ENCODE assay signal across 31 cellular contexts in genomic region chr1:152386940-152387339, GRCh38. TPM values are rescaled to one million over a fixed set of nuclear protein-coding genes. Genes with fewer than 3 reads are reported as not detected.
"Had no signal": no experiment of that assay in that cellular context is flagged by ENCODE, and none has a peak within 500 bp of the region (broad histone marks: within the 10 kb centered on the region; RNA-seq: fewer than 3 reads in every experiment).

No MANE protein-coding gene starts in this region.

- ATAC-seq: heart left ventricle; mucosa of descending colon; naive thymus-derived CD8-positive, alpha-beta T cell; psoas muscle; right lobe of liver had no signal

- H3K27ac ChIP-seq: coronary artery, esophagus muscularis mucosa, heart left ventricle, neutrophil, psoas muscle, right lobe of liver, spleen, stomach, thoracic aorta, transverse colon had no signal

- H3K4me3 Mint-ChIP-seq: endodermal cell; naive thymus-derived CD8-positive, alpha-beta T cell had no signal

- FAIRE-seq: endothelial cell of umbilical vein had no signal

- H3K9me3 ChIP-seq: esophagus muscularis mucosa, heart left ventricle, mucosa of descending colon, neutrophil, psoas muscle, right lobe of liver, spleen, stomach, thoracic aorta, transverse colon had no signal

- H3K27me3 ChIP-seq: esophagus muscularis mucosa, right lobe of liver, transverse colon had no signal

- H3K36me3 ChIP-seq: esophagus muscularis mucosa, heart left ventricle, neutrophil, right lobe of liver, spleen, stomach, thoracic aorta, transverse colon had no signal

- H3K4me3 ChIP-seq: coronary artery, esophagus muscularis mucosa, heart left ventricle, mucosa of descending colon, psoas muscle, right lobe of liver, spleen, stomach, thoracic aorta, transverse colon had no signal

- DNase-seq: effector CD4-positive, alpha-beta T cell; endodermal cell; heart left ventricle; hippocampal formation; kidney glomerular epithelial cell; mucosa of descending colon; naive thymus-derived CD8-positive, alpha-beta T cell; psoas muscle; retina; right lobe of liver; spleen; stimulated activated naive CD4-positive, alpha-beta T cell; stomach; substantia nigra; transverse colon had no signal

- H3K27ac Mint-ChIP-seq: endodermal cell; naive thymus-derived CD8-positive, alpha-beta T cell had no signal

- H3K4me1 Mint-ChIP-seq: endodermal cell; naive thymus-derived CD8-positive, alpha-beta T cell had no signal

- H3K4me1 ChIP-seq: esophagus muscularis mucosa, heart left ventricle, psoas muscle, right lobe of liver, spleen, stomach, transverse colon had no signal

RNA-seq across cellular contexts. Expression of gene CRNN, which starts 27.1 kb away (rescaled TPM):
- total RNA-seq: chondrocyte; dermis microvascular lymphatic vessel endothelial cell; endodermal cell; endothelial cell of umbilical vein; frontal cortex; glomerular endothelial cell; heart left ventricle; lung microvascular endothelial cell; mesenteric fat pad; mucosa of descending colon; naive thymus-derived CD8-positive, alpha-beta T cell; osteoblast; psoas muscle; right lobe of liver; skeletal muscle tissue; spleen; thoracic aorta; transverse colon; urinary bladder had no signal
- polyA plus RNA-seq: endothelial cell of umbilical vein; naive thymus-derived CD8-positive, alpha-beta T cell; neural cell; urinary bladder had no signal

RNA-seq across cellular contexts. Expression of gene FLG2, which starts 27.1 kb away (rescaled TPM):
- total RNA-seq: chondrocyte, dermis microvascular lymphatic vessel endothelial cell, endodermal cell, endothelial cell of umbilical vein, esophagus muscularis mucosa, frontal cortex, glomerular endothelial cell, heart left ventricle, liver, lung microvascular endothelial cell, mesenteric fat pad, mucosa of descending colon, osteoblast, psoas muscle, right lobe of liver, skeletal muscle tissue, transverse colon, urinary bladder had no signal
- polyA plus RNA-seq: endothelial cell of umbilical vein, heart left ventricle, liver, neural cell, psoas muscle, spleen, urinary bladder had no signal
